8 cellular contexts compared by ENCODE assay signal in the genomic region with DNA sequence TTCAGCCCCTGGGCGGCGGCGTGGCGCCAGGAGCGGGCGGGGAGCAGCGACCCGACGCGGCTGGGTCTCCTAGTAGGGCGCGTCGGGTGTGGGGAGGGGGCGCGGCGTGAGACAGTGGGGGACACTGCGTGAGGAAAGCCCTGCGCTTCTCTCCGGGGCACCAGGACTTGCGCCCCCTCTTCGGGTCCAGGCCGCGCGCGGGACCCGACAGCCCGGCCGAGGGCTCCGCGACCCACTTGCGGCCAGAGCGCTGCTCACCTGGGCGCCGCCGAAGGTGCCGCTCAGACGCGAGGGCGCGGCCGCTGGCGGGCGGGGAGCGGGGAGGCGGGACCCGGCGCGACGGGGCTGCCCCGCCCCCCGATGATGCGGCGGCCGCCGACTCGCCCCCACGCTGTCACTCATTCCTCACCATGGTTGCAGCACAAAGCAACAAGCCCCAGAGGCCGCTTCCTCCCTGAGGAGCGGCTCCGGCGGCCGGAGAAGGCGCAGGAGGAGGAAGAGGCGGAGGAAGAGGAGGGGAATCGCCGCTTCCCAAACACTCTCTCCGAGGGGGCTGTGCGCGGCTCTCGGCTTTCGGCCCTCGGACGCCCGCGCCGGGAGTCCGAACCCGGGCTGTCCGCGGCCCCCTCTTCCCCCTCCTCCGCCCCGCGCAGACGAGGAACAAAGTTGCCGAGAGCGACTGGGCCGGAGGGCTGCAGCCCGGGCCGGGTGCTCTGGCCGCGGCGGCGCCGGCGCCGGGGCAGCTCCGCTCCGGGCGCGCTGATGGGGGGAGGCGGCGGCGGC. TPM values are rescaled to one million over a fixed set of nuclear protein-coding genes. Genes with fewer than 3 reads are reported as not detected.
A peak's percentile ranks its signal among the peaks of the same experiment; 100 is the strongest.
DNase-seq lines count a peak whose midpoint lies in the region; ATAC-seq, FAIRE-seq and TF ChIP-seq lines count a peak whose summit lies in the region.

A gene with protein sequence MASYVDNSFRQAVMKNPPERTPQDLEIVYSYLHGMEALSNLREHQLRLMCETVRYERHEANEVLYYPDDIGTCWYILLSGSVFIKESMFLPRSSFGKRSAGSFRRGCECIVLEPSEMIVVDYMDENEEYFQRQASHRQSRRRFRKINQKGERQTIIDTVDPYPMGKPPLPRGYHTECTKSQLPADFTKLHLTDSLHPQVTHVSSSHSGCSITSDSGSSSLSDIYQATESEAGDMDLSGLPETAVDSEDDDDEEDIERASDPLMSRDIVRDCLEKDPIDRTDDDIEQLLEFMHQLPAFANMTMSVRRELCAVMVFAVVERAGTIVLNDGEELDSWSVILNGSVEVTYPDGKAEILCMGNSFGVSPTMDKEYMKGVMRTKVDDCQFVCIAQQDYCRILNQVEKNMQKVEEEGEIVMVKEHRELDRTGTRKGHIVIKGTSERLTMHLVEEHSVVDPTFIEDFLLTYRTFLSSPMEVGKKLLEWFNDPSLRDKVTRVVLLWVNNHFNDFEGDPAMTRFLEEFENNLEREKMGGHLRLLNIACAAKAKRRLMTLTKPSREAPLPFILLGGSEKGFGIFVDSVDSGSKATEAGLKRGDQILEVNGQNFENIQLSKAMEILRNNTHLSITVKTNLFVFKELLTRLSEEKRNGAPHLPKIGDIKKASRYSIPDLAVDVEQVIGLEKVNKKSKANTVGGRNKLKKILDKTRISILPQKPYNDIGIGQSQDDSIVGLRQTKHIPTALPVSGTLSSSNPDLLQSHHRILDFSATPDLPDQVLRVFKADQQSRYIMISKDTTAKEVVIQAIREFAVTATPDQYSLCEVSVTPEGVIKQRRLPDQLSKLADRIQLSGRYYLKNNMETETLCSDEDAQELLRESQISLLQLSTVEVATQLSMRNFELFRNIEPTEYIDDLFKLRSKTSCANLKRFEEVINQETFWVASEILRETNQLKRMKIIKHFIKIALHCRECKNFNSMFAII (N-terminal part only) (plus strand): TSS at position 457 of the 783 bp plus-strand sequence. CDS start 1,084 bp downstream, outside the sequence.

- under 1% methylated on average over 101 of the region's 103 CpGs for WGBS in right cardiac atrium

- peak within 1 kb of the TSS; percentile 79 for H3K9ac ChIP-seq in rectal smooth muscle tissue (ENCODE audit: low read length)

- H3K27ac Mint-ChIP-seq in T-helper 2 cell treated with Interferon-gamma antibody and Interleukin-4, amounts not matched to agents 5 μg/mL and 100 μg/mL, for 36 hours: peak within 1 kb of the TSS; percentile 90

- peak; percentile 93 for FAIRE-seq in GM18507 (lab: Jason Lieb, UNC)

- peaks cover 0 to 13% of the 10 kb centered on the region in 2 donors for H3K4me1 ChIP-seq in ascending aorta
- peaks cover 2% of the 10 kb centered on the region for H3K4me1 ChIP-seq in right cardiac atrium (ENCODE audit: control insufficient read depth, insufficient read depth, low read length)
- peaks cover 9% of the 10 kb centered on the region for H3K4me1 ChIP-seq in rectal smooth muscle tissue (ENCODE audit: control insufficient read depth, insufficient read depth, low read length)
- peaks cover 40% of the 10 kb centered on the region for H3K4me1 ChIP-seq in vagina

- H3K4me3 Mint-ChIP-seq in T-helper 2 cell treated with Interferon-gamma antibody and Interleukin-4, amounts not matched to agents 5 μg/mL and 100 μg/mL, for 36 hours: peak within 1 kb of the TSS; percentile 84

- H3K27ac ChIP-seq in ascending aorta (peak within 1 kb of the TSS; percentile 91 to 94), right cardiac atrium (ENCODE audit: low read length) (peak within 1 kb of the TSS; percentile 81), rectal smooth muscle tissue (ENCODE audit: low read depth, low read length) (peak within 1 kb of the TSS; percentile 92), vagina (peak within 1 kb of the TSS; percentile 96)

- intact Hi-C loops in ascending aorta (cut with DNase I): loop anchor here (2.0 to 10.0 kb wide), 5 partner anchors 191 to 431 kb away; a partner anchor contains a TSS
- intact Hi-C loops in right cardiac atrium (cut with DNase I): loop anchor here in 3 of 4 donors (5.0 to 10.0 kb wide), 3 partner anchors 52 to 74 kb away; no protein-coding TSS in a partner anchor
- intact Hi-C loops in vagina (cut with DNase I): no loop called here

- peaks cover 2% of the 10 kb centered on the region for H3K36me3 Mint-ChIP-seq in T-helper 2 cell treated with Interferon-gamma antibody and Interleukin-4, amounts not matched to agents 5 μg/mL and 100 μg/mL, for 36 hours (ENCODE audit: low read depth)

- H3K36me3 ChIP-seq in ascending aorta (no peaks in the 10 kb centered on the region), rectal smooth muscle tissue (ENCODE audit: control insufficient read depth, insufficient read depth, low read length) (no peaks in the 10 kb centered on the region), vagina (no peaks in the 10 kb centered on the region)

- H3K27me3 ChIP-seq in ascending aorta (no peaks in the 10 kb centered on the region), right cardiac atrium (ENCODE audit: control insufficient read depth, insufficient read depth) (no peaks in the 10 kb centered on the region), rectal smooth muscle tissue (ENCODE audit: control insufficient read depth, insufficient read depth, low read length) (no peaks in the 10 kb centered on the region), vagina (no peaks in the 10 kb centered on the region)

- H3K27me3 Mint-ChIP-seq in T-helper 2 cell treated with Interferon-gamma antibody and Interleukin-4, amounts not matched to agents 5 μg/mL and 100 μg/mL, for 36 hours (ENCODE audit: low read depth): peaks cover 28% of the 10 kb centered on the region

- H3K4me3 ChIP-seq in ascending aorta: peak within 1 kb of the TSS; percentile 92 to 93
- H3K4me3 ChIP-seq in right cardiac atrium (ENCODE audit: low read length): peak within 1 kb of the TSS; percentile 88
- peak within 1 kb of the TSS; percentile 94 for H3K4me3 ChIP-seq in rectal smooth muscle tissue (ENCODE audit: low read length)
- H3K4me3 ChIP-seq in vagina: peak within 1 kb of the TSS; percentile 94 to 96

- peak; percentile 87 to 91 for TF ChIP-seq POLR2A in vagina (IDR thresholded peaks at IDR 0.05)

- ATAC-seq in HG02970 (IDR thresholded peaks at IDR 0.05; ENCODE audit: low FRiP score, unreplicated experiment) (peak; percentile 79), right cardiac atrium (peak; percentile 96 to 97)

- no peaks in the 10 kb centered on the region for H3K9me3 Mint-ChIP-seq in T-helper 2 cell treated with Interferon-gamma antibody and Interleukin-4, amounts not matched to agents 5 μg/mL and 100 μg/mL, for 36 hours

- TF ChIP-seq CTCF in ascending aorta (IDR thresholded peaks at IDR 0.05) (no peak), vagina (IDR thresholded peaks at IDR 0.05) (no peak)

- H3K9me3 ChIP-seq in ascending aorta: no peaks in the 10 kb centered on the region
- no peaks in the 10 kb centered on the region for H3K9me3 ChIP-seq in right cardiac atrium (ENCODE audit: control insufficient read depth, low read length)
- H3K9me3 ChIP-seq in vagina: no peaks in the 10 kb centered on the region

- DNase-seq in GM18507 (ENCODE audit: extremely low spot score, insufficient read length, low read depth): peak; percentile 91
- DNase-seq in NCI-H187 treated with DMSO at 0.1 percent for 48 hours (lab: John Stamatoyannopoulos, UW): peak; percentile 41
- peak; percentile 84 for DNase-seq in T-helper 2 cell treated with Interferon-gamma antibody and Interleukin-4, amounts not matched to agents 5 μg/mL and 100 μg/mL, for 36 hours (ENCODE audit: low spot score)
- DNase-seq in ascending aorta (ENCODE audit: low spot score in 2 of 2): peak; percentile 65 to 95
- peak; percentile 94 to 97 (median 96) for DNase-seq in right cardiac atrium
- DNase-seq in vagina (ENCODE audit: extremely low spot score in 2 of 2): peak in 1 of 2 donors; percentile 96

- peaks cover 53% of the 10 kb centered on the region for H3K4me1 Mint-ChIP-seq in T-helper 2 cell treated with Interferon-gamma antibody and Interleukin-4, amounts not matched to agents 5 μg/mL and 100 μg/mL, for 36 hours (ENCODE audit: low read depth)

RNA-seq across cellular contexts. Expression of the gene that starts here (rescaled TPM):
- total RNA-seq in ascending aorta: 65.7 TPM
- 10 to 100 TPM; 35.7 to 38.6 (median 38.2) TPM for total RNA-seq in right cardiac atrium
- 10.6 TPM for polyA plus RNA-seq in right cardiac atrium
- 32.4 TPM for total RNA-seq in vagina
